ENCODE assay signal across 8 cellular contexts in the genomic region with DNA sequence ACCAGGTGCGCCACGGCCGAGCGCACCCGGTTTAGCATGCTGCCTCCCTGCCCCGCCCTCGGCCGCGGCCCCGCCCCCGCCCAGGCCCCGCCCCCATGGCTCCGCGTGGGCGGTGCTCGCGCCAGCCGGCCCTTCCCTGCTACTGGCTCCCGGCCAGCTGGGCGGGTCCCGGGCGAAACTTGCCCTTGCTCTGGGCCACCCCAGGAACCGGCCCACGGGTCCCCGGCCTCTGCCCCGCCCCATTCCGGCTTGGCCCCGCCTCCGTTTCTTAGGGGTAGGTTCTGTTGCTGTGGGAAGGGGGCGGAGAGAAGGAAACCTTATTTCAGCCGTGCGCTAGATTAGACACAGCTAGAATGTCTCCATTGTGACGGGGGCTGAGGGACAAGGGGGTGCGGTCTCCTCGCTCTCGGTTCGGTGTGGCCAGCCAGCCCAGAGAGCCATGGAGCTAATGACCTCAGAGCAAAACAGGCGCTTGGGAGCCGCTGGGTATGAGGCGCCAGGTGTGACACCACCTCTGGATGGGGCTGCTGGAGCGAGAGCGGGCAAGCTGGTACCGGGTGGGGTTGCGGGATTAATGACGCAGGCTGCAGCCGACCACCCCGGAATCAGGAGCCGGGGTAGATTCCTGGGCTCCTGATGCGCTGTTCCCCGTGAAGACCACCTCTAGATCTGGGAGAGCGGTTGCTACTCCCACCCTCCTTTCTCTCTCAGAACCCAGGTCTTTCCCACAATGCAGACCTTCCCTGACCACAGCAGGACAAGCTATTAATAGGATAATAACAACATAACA. TPM values are rescaled to one million over a fixed set of nuclear protein-coding genes. Genes with fewer than 3 reads are reported as not detected.
DNase-seq lines count a peak whose midpoint lies in the region; ATAC-seq and TF ChIP-seq lines count a peak whose summit lies in the region.

Gene PPM1J, minus strand, starts transcription at position 69 of the 790 bp plus-strand sequence. Its CDS starts 31 bp downstream, at position 38.

- H3K4me1 ChIP-seq in ectodermal cell (ENCODE audit: control insufficient read depth, insufficient read depth, low read length) (peaks cover 16% of the 10 kb centered on the region), lower lobe of right lung (peaks cover 27% of the 10 kb centered on the region)

- H3K4me1 Mint-ChIP-seq in activated CD4-positive, alpha-beta memory T cell treated with anti-CD3 and anti-CD28 coated beads for 36 hours (ENCODE audit: low read depth): peaks cover 11% of the 10 kb centered on the region

- WGBS in ectodermal cell, 2 experiments: 0 to 1% methylated on average over 51 of the region's 51 CpGs

- no peaks in the 10 kb centered on the region for H3K36me3 Mint-ChIP-seq in activated CD4-positive, alpha-beta memory T cell treated with anti-CD3 and anti-CD28 coated beads for 36 hours

- peak within 1 kb of the TSS; percentile 51 for H3K4me3 ChIP-seq in ectodermal cell (ENCODE audit: insufficient read depth, low read depth, low read length)
- H3K4me3 ChIP-seq in lower lobe of right lung: peak within 1 kb of the TSS; percentile 66

- peak; percentile 87 for DNase-seq in NCI-H774 (lab: John Stamatoyannopoulos, UW)
- DNase-seq in activated CD4-positive, alpha-beta memory T cell treated with anti-CD3 and anti-CD28 coated beads for 36 hours: peak; percentile 98
- peak; percentile 99 for DNase-seq in lower lobe of right lung
- DNase-seq in stimulated activated CD4-positive, alpha-beta T cell treated with anti-CD3 and anti-CD28 coated beads, Interleukin-4, amount 100 ng/mL, for 4 hours: peak; percentile 93 to 96

- H3K9me3 Mint-ChIP-seq in activated CD4-positive, alpha-beta memory T cell treated with anti-CD3 and anti-CD28 coated beads for 36 hours: no peaks in the 10 kb centered on the region

- H3K27me3 ChIP-seq in ectodermal cell (ENCODE audit: control insufficient read depth, insufficient read depth, low read length, poor library complexity, severe bottlenecking) (peaks cover 51% of the 10 kb centered on the region), lower lobe of right lung (ENCODE audit: low read depth) (no peaks in the 10 kb centered on the region)

- no peak within 1 kb of the TSS for H3K27ac Mint-ChIP-seq in activated CD4-positive, alpha-beta memory T cell treated with anti-CD3 and anti-CD28 coated beads for 36 hours

- H3K36me3 ChIP-seq in ectodermal cell (ENCODE audit: control insufficient read depth, insufficient read depth, low read length) (no peaks in the 10 kb centered on the region), lower lobe of right lung (no peaks in the 10 kb centered on the region)

- H3K4me3 Mint-ChIP-seq in activated CD4-positive, alpha-beta memory T cell treated with anti-CD3 and anti-CD28 coated beads for 36 hours: peak within 1 kb of the TSS; percentile 78

- intact Hi-C loops in activated CD4-positive, alpha-beta memory T cell treated with anti-CD3 and anti-CD28 coated beads for 36 hours (cut with micrococcal nuclease): loop anchor here (1.0 to 10.0 kb wide), 9 partner anchors 10 to 675 kb away; partner anchors contain the start of genes LRIG2, MAGI3 and SLC16A1
- intact Hi-C loops in lower lobe of right lung (cut with DNase I): loop anchor here (5.0 kb wide), 1 partner anchor 87 kb away; no protein-coding TSS in a partner anchor

- CTCF ChIA-PET in activated CD4-positive, alpha-beta memory T cell treated with anti-CD3 and anti-CD28 coated beads for 36 hours (lab: Charles Lee): interaction anchor here (0.7 to 10.6 kb wide), 42 partner anchors 7 to 1567 kb away, joined by 3 to 354 read pairs (median 4); partner anchors contain the start of genes CAPZA1, LRIG2, MAGI3 and MOV10

- H3K9me3 ChIP-seq in ectodermal cell (ENCODE audit: control insufficient read depth, low read length): no peaks in the 10 kb centered on the region
- no peaks in the 10 kb centered on the region for H3K9me3 ChIP-seq in lower lobe of right lung

- H3K27me3 Mint-ChIP-seq in activated CD4-positive, alpha-beta memory T cell treated with anti-CD3 and anti-CD28 coated beads for 36 hours: peaks cover 11% of the 10 kb centered on the region

- POLR2A ChIA-PET in activated CD4-positive, alpha-beta memory T cell treated with anti-CD3 and anti-CD28 coated beads for 36 hours (lab: Charles Lee): interaction anchor here (1.0 to 2.7 kb wide), 5 partner anchors 8 to 358 kb away, joined by 3 to 11 read pairs (median 6); partner anchors contain the start of genes LRIG2 and ST7L

- peak within 1 kb of the TSS; percentile 37 for H3K27ac ChIP-seq in C4-2B
- H3K27ac ChIP-seq in ectodermal cell (ENCODE audit: insufficient read depth, low read depth, low read length, poor library complexity, severe bottlenecking): no peak within 1 kb of the TSS
- peak within 1 kb of the TSS; percentile 44 for H3K27ac ChIP-seq in lower lobe of right lung

- peak; percentile 73 for ATAC-seq in GM19328 (IDR thresholded peaks at IDR 0.05; ENCODE audit: unreplicated experiment)
- peak; percentile 71 for ATAC-seq in HG03442 (IDR thresholded peaks at IDR 0.05; ENCODE audit: unreplicated experiment)
- ATAC-seq in lower lobe of right lung: peak; percentile 93 to 94

- no peak for TF ChIP-seq CTCF in C4-2B (conservative IDR thresholded peaks at IDR 0.05)
- TF ChIP-seq CTCF in lower lobe of right lung (IDR thresholded peaks at IDR 0.05): no peak

RNA-seq across cellular contexts. Expression of gene PPM1J, which starts in this region (rescaled TPM):
- total RNA-seq in activated CD4-positive, alpha-beta memory T cell treated with anti-CD3 and anti-CD28 coated beads for 36 hours: 1 to 10 TPM in 1 of 2 experiments, under 1 TPM in 1; 0.69 to 1.2 TPM
- polyA plus RNA-seq in ectodermal cell (2013, experiment 1 of 4): 1.8 TPM
- 1.7 TPM for polyA plus RNA-seq in ectodermal cell (2013, experiment 2 of 4)
- 0.91 TPM for polyA plus RNA-seq in ectodermal cell (2013, experiment 3 of 4)
- polyA plus RNA-seq in ectodermal cell (2013, experiment 4 of 4): 1.1 TPM
- total RNA-seq in lower lobe of right lung: 0.30 TPM

Comparison
In these comparisons a context has a peak if more than half of its experiments do, and no peak if none do; other contexts are left out.
1. Peak in DNase-seq, ATAC-seq, H3K4me3 ChIP-seq and H3K27ac ChIP-seq in lower lobe of right lung; RNA of the gene not detected or under 1 TPM.